ENCODE assay signal across 8 cellular contexts in the genomic region with DNA sequence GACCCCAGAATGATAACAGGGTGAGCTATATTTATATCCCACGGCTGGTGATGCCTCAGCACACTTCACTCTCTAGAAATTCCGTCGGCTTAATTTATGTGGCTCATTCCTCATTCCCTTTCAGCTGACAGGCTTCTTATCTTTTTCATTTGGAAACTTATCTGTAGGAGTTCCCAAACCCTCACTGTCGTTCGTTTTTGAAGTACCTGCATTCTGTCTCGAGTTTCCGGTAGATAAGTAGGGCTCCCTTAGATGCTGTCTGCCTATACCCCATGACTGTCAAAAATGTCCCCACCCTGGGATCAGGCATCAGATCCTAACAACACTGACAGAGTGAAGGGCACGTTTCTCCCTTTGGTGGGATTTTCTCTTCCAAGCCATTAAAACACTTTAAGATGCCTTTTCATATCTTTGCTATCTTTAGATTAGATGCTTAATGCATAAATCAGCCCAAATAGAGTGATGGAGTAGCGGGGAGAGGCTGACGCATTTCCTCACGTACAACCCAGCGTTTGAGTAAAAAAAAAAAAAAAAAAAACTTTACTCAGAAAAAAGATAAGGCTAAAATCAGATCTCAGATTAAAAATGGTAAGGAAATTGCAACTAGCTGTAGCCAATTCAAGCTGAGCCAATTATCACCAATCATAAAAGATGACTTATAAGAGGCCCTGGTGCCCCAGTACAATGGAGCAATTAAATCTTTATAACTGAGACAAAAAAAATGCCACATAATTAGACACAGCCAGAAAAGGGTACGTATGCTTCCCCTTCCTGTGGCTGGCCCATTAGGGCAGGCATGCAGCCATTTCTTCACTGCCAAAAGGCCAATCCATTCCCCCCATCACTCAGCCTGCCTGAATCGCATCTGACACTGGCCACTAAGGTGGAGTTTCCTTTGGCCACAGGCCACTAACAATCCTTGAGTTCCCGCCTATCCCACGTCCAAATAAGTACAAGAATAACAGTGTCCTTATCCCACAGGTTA. TPM values are rescaled to one million over a fixed set of nuclear protein-coding genes. Genes with fewer than 3 reads are reported as not detected.
DNase-seq lines count a peak whose midpoint lies in the region; ATAC-seq and TF ChIP-seq lines count a peak whose summit lies in the region.

No MANE protein-coding gene starts in this region.

- H3K4me3 Mint-ChIP-seq in activated CD4-positive, alpha-beta T cell treated with anti-CD3 and anti-CD28 coated beads for 36 hours, result peak overlapping the region; percentile 50
- peak overlapping the region; percentile 74 for H3K4me3 Mint-ChIP-seq in stimulated activated naive CD8-positive, alpha-beta T cell treated with anti-CD3 and anti-CD28 coated beads, Interleukin-15, Interleukin-2, amounts not matched to agents 100 ng/mL and 50 ng/mL, for 24 hours

- WGBS in SK-N-SH (ENCODE audit: low lambda C conversion rate), result 17% methylated on average over 16 of the region's 16 CpGs
- 44% methylated on average over 16 of the region's 16 CpGs for WGBS in esophagus muscularis mucosa

- H3K79me2 ChIP-seq in SK-N-SH (ENCODE audit: insufficient read depth), result peaks cover 28% of the 10 kb centered on the region; the same call in 1 of the 2 replicates

- H3K4me1 ChIP-seq in SK-N-SH (ENCODE audit: control insufficient read depth in 1 of 2, insufficient read depth in 2 of 2, low read depth in 1 of 2, low read length in 1 of 2) (peaks cover 10 to 45% of the 10 kb centered on the region in 2 experiments; a peak in 3 of 4 replicates), esophagus muscularis mucosa (peaks cover 20 to 83% (median 67%) of the 10 kb centered on the region in 4 donors)

- peak overlapping the region; percentile 61 to 95 for H3K27ac ChIP-seq in SK-N-SH (ENCODE audit: low read depth in 2 of 2, low read length in 1 of 2)
- H3K27ac ChIP-seq in esophagus muscularis mucosa (replicated peaks in 1 of 4), result peak overlapping the region; percentile 54 to 66 (median 60)

- DNase-seq in activated CD4-positive, alpha-beta T cell treated with anti-CD3 and anti-CD28 coated beads for 36 hours, result peak; percentile 22
- no peak for DNase-seq in activated CD4-positive, alpha-beta T cell treated with anti-CD3 and anti-CD28 coated beads, Interleukin-2, amount 50 U/mL, for 4 hours
- peak; percentile 61 for DNase-seq in SK-N-SH
- no peak for DNase-seq in esophagus muscularis mucosa (ENCODE audit: extremely low spot score)
- DNase-seq in left colon, result no peak

- peaks cover 72% of the 10 kb centered on the region for H3K36me3 Mint-ChIP-seq in activated CD4-positive, alpha-beta T cell treated with anti-CD3 and anti-CD28 coated beads for 36 hours (ENCODE audit: low read depth)
- H3K36me3 Mint-ChIP-seq in stimulated activated naive CD8-positive, alpha-beta T cell treated with anti-CD3 and anti-CD28 coated beads, Interleukin-15, Interleukin-2, amounts not matched to agents 100 ng/mL and 50 ng/mL, for 24 hours (ENCODE audit: low read depth), result peaks cover 88% of the 10 kb centered on the region

- H3K36me3 ChIP-seq in SK-N-SH (replicated peaks in 1 of 2; ENCODE audit: control insufficient read depth in 1 of 2, insufficient read depth in 2 of 2, low read length in 1 of 2) (peaks cover 19 to 23% of the 10 kb centered on the region in 2 experiments), esophagus muscularis mucosa (peaks cover 0 to 14% (median 0%) of the 10 kb centered on the region in 4 donors)

- H3K9me3 ChIP-seq in SK-N-SH (no peaks in the 10 kb centered on the region), esophagus muscularis mucosa (peaks cover 0 to 6% (median 0%) of the 10 kb centered on the region in 4 donors)

- no peaks in the 10 kb centered on the region for H3K9me2 ChIP-seq in SK-N-SH

- CTCF ChIA-PET in activated CD4-positive, alpha-beta T cell treated with anti-CD3 and anti-CD28 coated beads for 36 hours (lab: Charles Lee), result interaction anchor here (0.7 to 2.0 kb wide), 5 partner anchors 9 to 43 kb away, joined by 3 to 5 read pairs (median 4); no protein-coding TSS in a partner anchor
- CTCF ChIA-PET in SK-N-SH (lab: Yijun Ruan, JAX), result interaction anchor here (0.8 to 1.2 kb wide), 4 partner anchors 10 to 178 kb away, joined by 3 read pairs; no protein-coding TSS in a partner anchor

- H4K20me1 ChIP-seq in SK-N-SH (ENCODE audit: insufficient read depth), result no peaks in the 10 kb centered on the region

- H3K4me1 Mint-ChIP-seq in activated CD4-positive, alpha-beta T cell treated with anti-CD3 and anti-CD28 coated beads for 36 hours, result peaks cover 58% of the 10 kb centered on the region
- H3K4me1 Mint-ChIP-seq in stimulated activated naive CD8-positive, alpha-beta T cell treated with anti-CD3 and anti-CD28 coated beads, Interleukin-15, Interleukin-2, amounts not matched to agents 100 ng/mL and 50 ng/mL, for 24 hours (ENCODE audit: low read depth), result peaks cover 62% of the 10 kb centered on the region

- no peaks in the 10 kb centered on the region for H3K27me3 ChIP-seq in SK-N-SH (ENCODE audit: insufficient read depth)
- H3K27me3 ChIP-seq in esophagus muscularis mucosa, result no peaks in the 10 kb centered on the region

- no peaks in the 10 kb centered on the region for H3K27me3 Mint-ChIP-seq in activated CD4-positive, alpha-beta T cell treated with anti-CD3 and anti-CD28 coated beads for 36 hours
- no peaks in the 10 kb centered on the region for H3K27me3 Mint-ChIP-seq in stimulated activated naive CD8-positive, alpha-beta T cell treated with anti-CD3 and anti-CD28 coated beads, Interleukin-15, Interleukin-2, amounts not matched to agents 100 ng/mL and 50 ng/mL, for 24 hours

- H3K4me3 ChIP-seq in SK-N-SH (ENCODE audit: low read depth in 2 of 2, low read length in 1 of 2) (no peak overlapping the region), esophagus muscularis mucosa (no peak overlapping the region)

- POLR2A ChIA-PET in activated CD4-positive, alpha-beta T cell treated with anti-CD3 and anti-CD28 coated beads for 36 hours (lab: Charles Lee), result interaction anchor here (0.6 kb wide), 3 partner anchors 16 to 177 kb away, joined by 3 to 4 read pairs (median 4); no protein-coding TSS in a partner anchor
- POLR2A ChIA-PET in SK-N-SH (lab: Yijun Ruan, JAX), result interaction anchor here (1.0 to 2.2 kb wide), 4 partner anchors 27 to 48 kb away, joined by 3 to 7 read pairs (median 4); no protein-coding TSS in a partner anchor

- TF ChIP-seq RAD21 in SK-N-SH (IDR thresholded peaks at IDR 0.05; ENCODE audit: low read length), result peak; percentile 5; the same call in 1 of the 2 replicates

- peaks cover 21% of the 10 kb centered on the region for H3F3A ChIP-seq in SK-N-SH (replicated peaks; ENCODE audit: insufficient read depth)

- peak overlapping the region; percentile 92 for H3K27ac Mint-ChIP-seq in activated CD4-positive, alpha-beta T cell treated with anti-CD3 and anti-CD28 coated beads for 36 hours
- H3K27ac Mint-ChIP-seq in stimulated activated naive CD8-positive, alpha-beta T cell treated with anti-CD3 and anti-CD28 coated beads, Interleukin-15, Interleukin-2, amounts not matched to agents 100 ng/mL and 50 ng/mL, for 24 hours, result peak overlapping the region; percentile 91

- ATAC-seq in activated CD4-positive, alpha-beta T cell treated with anti-CD3 and anti-CD28 coated beads for 36 hours, result peak; percentile 57
- no peak for ATAC-seq in left colon
- no peak for ATAC-seq in GM21529 (IDR thresholded peaks at IDR 0.05; ENCODE audit: unreplicated experiment)
- ATAC-seq in GM18858 (IDR thresholded peaks at IDR 0.05; ENCODE audit: unreplicated experiment), result no peak

- peak overlapping the region; percentile 24; the same call in 1 of the 2 replicates for H3K9ac ChIP-seq in SK-N-SH

- no peak overlapping the region for H2AFZ ChIP-seq in SK-N-SH (ENCODE audit: low read depth)

- no peak for TF ChIP-seq CTCF in SK-N-SH (IDR thresholded peaks at IDR 0.05)
- no peak for TF ChIP-seq CTCF in esophagus muscularis mucosa (IDR thresholded peaks at IDR 0.05)

- TF ChIP-seq POLR2A in esophagus muscularis mucosa (IDR thresholded peaks at IDR 0.05; ENCODE audit: low read depth), result no peak

- peaks cover 5% of the 10 kb centered on the region for H3K9me3 Mint-ChIP-seq in activated CD4-positive, alpha-beta T cell treated with anti-CD3 and anti-CD28 coated beads for 36 hours (ENCODE audit: low read depth)
- H3K9me3 Mint-ChIP-seq in stimulated activated naive CD8-positive, alpha-beta T cell treated with anti-CD3 and anti-CD28 coated beads, Interleukin-15, Interleukin-2, amounts not matched to agents 100 ng/mL and 50 ng/mL, for 24 hours, result no peaks in the 10 kb centered on the region

- H3K4me2 ChIP-seq in SK-N-SH, result peak overlapping the region; percentile 53

- intact Hi-C loops in activated CD4-positive, alpha-beta T cell treated with anti-CD3 and anti-CD28 coated beads for 36 hours (cut with DNase I, micrococcal nuclease), result loop anchor here in 1 of 2 experiments (5.0 kb wide), 1 partner anchor 44 kb away; the partner anchor contains the start of gene RFTN1
- intact Hi-C loops in esophagus muscularis mucosa (cut with DNase I), result no loop called here
- intact Hi-C loops in left colon (cut with DNase I, micrococcal nuclease), result no loop called here

- TF ChIP-seq EP300 in SK-N-SH (IDR thresholded peaks at IDR 0.05; ENCODE audit: borderline replicate concordance in 1 of 2, low read depth in 1 of 2, low read length in 1 of 2) (peak; percentile 34 to 56; a peak in 1 of 4 replicates), esophagus muscularis mucosa (IDR thresholded peaks at IDR 0.05) (no peak)

TF ChIP-seq in SK-N-SH, 30 proteins besides CTCF, POLR2A, EP300 and RAD21 (continues in another document):
- TF ChIP-seq RXRA (IDR thresholded peaks at IDR 0.05; ENCODE audit: borderline replicate concordance, low read depth), result peak; percentile 36; the same call in 1 of the 2 replicates
- no peak for TF ChIP-seq TAF1 (IDR thresholded peaks at IDR 0.05; ENCODE audit: borderline replicate concordance, low read depth, low read length)
- TF ChIP-seq JUND (IDR thresholded peaks at IDR 0.05), result peak; percentile 19; the same call in 1 of the 2 replicates
- TF ChIP-seq ELF1 (IDR thresholded peaks at IDR 0.05), result no peak
- peak; percentile 71 for TF ChIP-seq PBX3 (IDR thresholded peaks at IDR 0.05)
- TF ChIP-seq POLR2AphosphoS5 (IDR thresholded peaks at IDR 0.05; ENCODE audit: low read depth, low read length), result no peak

RNA-seq across cellular contexts. Expression of gene RFTN1, which starts 45.1 kb away (rescaled TPM):
- total RNA-seq in activated CD4-positive, alpha-beta T cell treated with anti-CD3 and anti-CD28 coated beads for 36 hours, result 100 to 1,000 TPM; 101 to 113 TPM
- 21.2 and 22.6 TPM in 2 replicates for polyA plus RNA-seq in SK-N-SH (2012; rRNA removed)
- polyA plus RNA-seq in SK-N-SH (2012; cell fraction: cytosol; rRNA removed), result 24.3 and 25.7 TPM in 2 replicates
- polyA plus RNA-seq in SK-N-SH (2012; cell fraction: nucleus; rRNA removed), result 27.3 and 28.7 TPM in 2 replicates
- total RNA-seq in esophagus muscularis mucosa, result 100 to 1,000 TPM in 2 of 4 donors, 10 to 100 TPM in 2; 79.7 to 142 (median 104) TPM
- 1 to 10 TPM; 5.3 to 10.0 TPM for total RNA-seq in left colon

Comparison
In these comparisons a context has a peak if more than half of its experiments do, and no peak if none do; other contexts are left out.
1. DNase-seq: peak in activated CD4-positive, alpha-beta T cell treated with anti-CD3 and anti-CD28 coated beads for 36 hours (single experiment) and SK-N-SH (single experiment); none in activated CD4-positive, alpha-beta T cell treated with anti-CD3 and anti-CD28 coated beads, Interleukin-2, amount 50 U/mL, for 4 hours (0 of 2), esophagus muscularis mucosa (single experiment) and left colon (0 of 2).
2. RNA of gene RFTN1, which starts 45.1 kb away (total RNA-seq): 79.7 to 142 TPM in esophagus muscularis mucosa and 101 to 113 TPM in activated CD4-positive, alpha-beta T cell treated with anti-CD3 and anti-CD28 coated beads for 36 hours; 5.3 to 10.0 TPM in left colon; every median in the first group is over 4 times any median in the second.